Comparison of ENCODE assay signal across 1 cellular context in the genomic region with DNA sequence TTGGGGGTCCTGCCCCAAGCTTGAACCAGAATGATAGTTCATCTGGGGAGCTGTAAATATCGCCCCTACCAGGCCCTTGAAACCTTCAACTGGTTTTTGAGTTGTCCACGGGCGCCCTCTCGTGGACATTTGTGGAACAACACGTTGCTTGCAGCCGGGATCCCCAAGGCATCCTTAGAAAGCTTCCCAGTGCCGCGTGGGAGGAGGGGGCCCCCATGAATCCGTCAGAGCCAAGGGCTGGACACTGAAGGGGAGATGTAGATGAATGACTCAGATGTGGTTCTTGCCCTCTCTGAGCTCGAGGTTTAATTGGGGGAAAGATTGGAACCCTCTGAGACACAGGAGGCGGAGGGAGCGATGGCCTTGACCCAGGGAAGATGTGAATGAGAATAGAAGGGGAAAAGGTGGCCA.
TF ChIP-seq lines count a peak whose summit lies in the region.

No MANE protein-coding gene starts in this region.

TF ChIP-seq in HepG2, 621 proteins besides CTCF, POLR2A, EP300 and RAD21 (continued from another document and continues in another):
- TF ChIP-seq, protein P1, sequence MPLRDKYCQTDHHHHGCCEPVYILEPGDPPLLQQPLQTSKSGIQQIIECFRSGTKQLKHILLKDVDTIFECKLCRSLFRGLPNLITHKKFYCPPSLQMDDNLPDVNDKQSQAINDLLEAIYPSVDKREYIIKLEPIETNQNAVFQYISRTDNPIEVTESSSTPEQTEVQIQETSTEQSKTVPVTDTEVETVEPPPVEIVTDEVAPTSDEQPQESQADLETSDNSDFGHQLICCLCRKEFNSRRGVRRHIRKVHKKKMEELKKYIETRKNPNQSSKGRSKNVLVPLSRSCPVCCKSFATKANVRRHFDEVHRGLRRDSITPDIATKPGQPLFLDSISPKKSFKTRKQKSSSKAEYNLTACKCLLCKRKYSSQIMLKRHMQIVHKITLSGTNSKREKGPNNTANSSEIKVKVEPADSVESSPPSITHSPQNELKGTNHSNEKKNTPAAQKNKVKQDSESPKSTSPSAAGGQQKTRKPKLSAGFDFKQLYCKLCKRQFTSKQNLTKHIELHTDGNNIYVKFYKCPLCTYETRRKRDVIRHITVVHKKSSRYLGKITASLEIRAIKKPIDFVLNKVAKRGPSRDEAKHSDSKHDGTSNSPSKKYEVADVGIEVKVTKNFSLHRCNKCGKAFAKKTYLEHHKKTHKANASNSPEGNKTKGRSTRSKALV (CRISPR knock-in tag; IDR thresholded peaks at IDR 0.05), result no peak
- TF ChIP-seq ZFP62 (CRISPR knock-in tag; IDR thresholded peaks at IDR 0.05) (no peak), CENPX (CRISPR knock-in tag; IDR thresholded peaks at IDR 0.05) (no peak), CREM (IDR thresholded peaks at IDR 0.05) (no peak), CREM (CRISPR knock-in tag; IDR thresholded peaks at IDR 0.05) (no peak), HNRNPK (IDR thresholded peaks at IDR 0.05; ENCODE audit: low read depth, low read length, poor library complexity, severe bottlenecking) (no peak), ZSCAN25 (CRISPR knock-in tag; IDR thresholded peaks at IDR 0.05) (no peak), ZNF501 (CRISPR knock-in tag; IDR thresholded peaks at IDR 0.05) (peak; percentile 61; the same call in 1 of the 2 replicates), SMYD3 (CRISPR knock-in tag; IDR thresholded peaks at IDR 0.05) (no peak), ZNF562 (CRISPR knock-in tag; IDR thresholded peaks at IDR 0.05; ENCODE audit: borderline replicate concordance) (no peak), HDAC1 (CRISPR knock-in tag; IDR thresholded peaks at IDR 0.05) (0 out of 2 replicates have a peak, but pooled peaks have one; percentile 32), SP140L (CRISPR knock-in tag; IDR thresholded peaks at IDR 0.05; ENCODE audit: borderline replicate concordance) (no peak), TCF7L2 (IDR thresholded peaks at IDR 0.05; ENCODE audit: low read depth, low read length) (no peak), SRY (CRISPR knock-in tag; IDR thresholded peaks at IDR 0.05) (no peak), ZNF761 (CRISPR knock-in tag; conservative IDR thresholded peaks at IDR 0.05) (no peak), HOXA9 (CRISPR knock-in tag; IDR thresholded peaks at IDR 0.05; ENCODE audit: borderline replicate concordance) (no peak), TGIF2 (CRISPR knock-in tag; IDR thresholded peaks at IDR 0.05) (no peak), ZNF180 (CRISPR knock-in tag; IDR thresholded peaks at IDR 0.05; ENCODE audit: borderline replicate concordance, low read depth) (no peak), MYC (CRISPR knock-in tag; IDR thresholded peaks at IDR 0.05; ENCODE audit: borderline replicate concordance) (peak; percentile 30; the same call in 1 of the 2 replicates), ZNF468 (CRISPR knock-in tag; IDR thresholded peaks at IDR 0.05) (no peak), PITX1 (CRISPR knock-in tag; IDR thresholded peaks at IDR 0.05) (no peak), ZBTB20 (CRISPR knock-in tag; IDR thresholded peaks at IDR 0.05; ENCODE audit: borderline replicate concordance, low read depth) (no peak), RCOR2 (CRISPR knock-in tag; IDR thresholded peaks at IDR 0.05) (no peak), ZNF614 (CRISPR knock-in tag; IDR thresholded peaks at IDR 0.05; ENCODE audit: borderline replicate concordance) (no peak), ZSCAN31 (CRISPR knock-in tag; IDR thresholded peaks at IDR 0.05; ENCODE audit: low read depth) (no peak), ZFP36L2 (CRISPR knock-in tag; IDR thresholded peaks at IDR 0.05) (no peak), ZNF547 (CRISPR knock-in tag; IDR thresholded peaks at IDR 0.05) (no peak), ZNF432 (CRISPR knock-in tag; IDR thresholded peaks at IDR 0.05; ENCODE audit: borderline replicate concordance) (no peak)
- TF ChIP-seq, protein P2, sequence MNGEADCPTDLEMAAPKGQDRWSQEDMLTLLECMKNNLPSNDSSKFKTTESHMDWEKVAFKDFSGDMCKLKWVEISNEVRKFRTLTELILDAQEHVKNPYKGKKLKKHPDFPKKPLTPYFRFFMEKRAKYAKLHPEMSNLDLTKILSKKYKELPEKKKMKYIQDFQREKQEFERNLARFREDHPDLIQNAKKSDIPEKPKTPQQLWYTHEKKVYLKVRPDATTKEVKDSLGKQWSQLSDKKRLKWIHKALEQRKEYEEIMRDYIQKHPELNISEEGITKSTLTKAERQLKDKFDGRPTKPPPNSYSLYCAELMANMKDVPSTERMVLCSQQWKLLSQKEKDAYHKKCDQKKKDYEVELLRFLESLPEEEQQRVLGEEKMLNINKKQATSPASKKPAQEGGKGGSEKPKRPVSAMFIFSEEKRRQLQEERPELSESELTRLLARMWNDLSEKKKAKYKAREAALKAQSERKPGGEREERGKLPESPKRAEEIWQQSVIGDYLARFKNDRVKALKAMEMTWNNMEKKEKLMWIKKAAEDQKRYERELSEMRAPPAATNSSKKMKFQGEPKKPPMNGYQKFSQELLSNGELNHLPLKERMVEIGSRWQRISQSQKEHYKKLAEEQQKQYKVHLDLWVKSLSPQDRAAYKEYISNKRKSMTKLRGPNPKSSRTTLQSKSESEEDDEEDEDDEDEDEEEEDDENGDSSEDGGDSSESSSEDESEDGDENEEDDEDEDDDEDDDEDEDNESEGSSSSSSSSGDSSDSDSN (CRISPR knock-in tag; IDR thresholded peaks at IDR 0.05), result no peak
- TF ChIP-seq, protein P3, sequence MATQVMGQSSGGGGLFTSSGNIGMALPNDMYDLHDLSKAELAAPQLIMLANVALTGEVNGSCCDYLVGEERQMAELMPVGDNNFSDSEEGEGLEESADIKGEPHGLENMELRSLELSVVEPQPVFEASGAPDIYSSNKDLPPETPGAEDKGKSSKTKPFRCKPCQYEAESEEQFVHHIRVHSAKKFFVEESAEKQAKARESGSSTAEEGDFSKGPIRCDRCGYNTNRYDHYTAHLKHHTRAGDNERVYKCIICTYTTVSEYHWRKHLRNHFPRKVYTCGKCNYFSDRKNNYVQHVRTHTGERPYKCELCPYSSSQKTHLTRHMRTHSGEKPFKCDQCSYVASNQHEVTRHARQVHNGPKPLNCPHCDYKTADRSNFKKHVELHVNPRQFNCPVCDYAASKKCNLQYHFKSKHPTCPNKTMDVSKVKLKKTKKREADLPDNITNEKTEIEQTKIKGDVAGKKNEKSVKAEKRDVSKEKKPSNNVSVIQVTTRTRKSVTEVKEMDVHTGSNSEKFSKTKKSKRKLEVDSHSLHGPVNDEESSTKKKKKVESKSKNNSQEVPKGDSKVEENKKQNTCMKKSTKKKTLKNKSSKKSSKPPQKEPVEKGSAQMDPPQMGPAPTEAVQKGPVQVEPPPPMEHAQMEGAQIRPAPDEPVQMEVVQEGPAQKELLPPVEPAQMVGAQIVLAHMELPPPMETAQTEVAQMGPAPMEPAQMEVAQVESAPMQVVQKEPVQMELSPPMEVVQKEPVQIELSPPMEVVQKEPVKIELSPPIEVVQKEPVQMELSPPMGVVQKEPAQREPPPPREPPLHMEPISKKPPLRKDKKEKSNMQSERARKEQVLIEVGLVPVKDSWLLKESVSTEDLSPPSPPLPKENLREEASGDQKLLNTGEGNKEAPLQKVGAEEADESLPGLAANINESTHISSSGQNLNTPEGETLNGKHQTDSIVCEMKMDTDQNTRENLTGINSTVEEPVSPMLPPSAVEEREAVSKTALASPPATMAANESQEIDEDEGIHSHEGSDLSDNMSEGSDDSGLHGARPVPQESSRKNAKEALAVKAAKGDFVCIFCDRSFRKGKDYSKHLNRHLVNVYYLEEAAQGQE (IDR thresholded peaks at IDR 0.05; ENCODE audit: borderline replicate concordance in 1 of 2, low read depth in 1 of 2, low read length in 2 of 2), result no peak
- TF ChIP-seq, protein P4, sequence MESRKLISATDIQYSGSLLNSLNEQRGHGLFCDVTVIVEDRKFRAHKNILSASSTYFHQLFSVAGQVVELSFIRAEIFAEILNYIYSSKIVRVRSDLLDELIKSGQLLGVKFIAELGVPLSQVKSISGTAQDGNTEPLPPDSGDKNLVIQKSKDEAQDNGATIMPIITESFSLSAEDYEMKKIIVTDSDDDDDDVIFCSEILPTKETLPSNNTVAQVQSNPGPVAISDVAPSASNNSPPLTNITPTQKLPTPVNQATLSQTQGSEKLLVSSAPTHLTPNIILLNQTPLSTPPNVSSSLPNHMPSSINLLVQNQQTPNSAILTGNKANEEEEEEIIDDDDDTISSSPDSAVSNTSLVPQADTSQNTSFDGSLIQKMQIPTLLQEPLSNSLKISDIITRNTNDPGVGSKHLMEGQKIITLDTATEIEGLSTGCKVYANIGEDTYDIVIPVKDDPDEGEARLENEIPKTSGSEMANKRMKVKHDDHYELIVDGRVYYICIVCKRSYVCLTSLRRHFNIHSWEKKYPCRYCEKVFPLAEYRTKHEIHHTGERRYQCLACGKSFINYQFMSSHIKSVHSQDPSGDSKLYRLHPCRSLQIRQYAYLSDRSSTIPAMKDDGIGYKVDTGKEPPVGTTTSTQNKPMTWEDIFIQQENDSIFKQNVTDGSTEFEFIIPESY (CRISPR knock-in tag; IDR thresholded peaks at IDR 0.05), result peak; percentile 73
- TF ChIP-seq, protein P5, sequence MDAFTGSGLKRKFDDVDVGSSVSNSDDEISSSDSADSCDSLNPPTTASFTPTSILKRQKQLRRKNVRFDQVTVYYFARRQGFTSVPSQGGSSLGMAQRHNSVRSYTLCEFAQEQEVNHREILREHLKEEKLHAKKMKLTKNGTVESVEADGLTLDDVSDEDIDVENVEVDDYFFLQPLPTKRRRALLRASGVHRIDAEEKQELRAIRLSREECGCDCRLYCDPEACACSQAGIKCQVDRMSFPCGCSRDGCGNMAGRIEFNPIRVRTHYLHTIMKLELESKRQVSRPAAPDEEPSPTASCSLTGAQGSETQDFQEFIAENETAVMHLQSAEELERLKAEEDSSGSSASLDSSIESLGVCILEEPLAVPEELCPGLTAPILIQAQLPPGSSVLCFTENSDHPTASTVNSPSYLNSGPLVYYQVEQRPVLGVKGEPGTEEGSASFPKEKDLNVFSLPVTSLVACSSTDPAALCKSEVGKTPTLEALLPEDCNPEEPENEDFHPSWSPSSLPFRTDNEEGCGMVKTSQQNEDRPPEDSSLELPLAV (CRISPR knock-in tag; conservative IDR thresholded peaks at IDR 0.05; ENCODE audit: low read depth), result no peak
- TF ChIP-seq, protein P6, sequence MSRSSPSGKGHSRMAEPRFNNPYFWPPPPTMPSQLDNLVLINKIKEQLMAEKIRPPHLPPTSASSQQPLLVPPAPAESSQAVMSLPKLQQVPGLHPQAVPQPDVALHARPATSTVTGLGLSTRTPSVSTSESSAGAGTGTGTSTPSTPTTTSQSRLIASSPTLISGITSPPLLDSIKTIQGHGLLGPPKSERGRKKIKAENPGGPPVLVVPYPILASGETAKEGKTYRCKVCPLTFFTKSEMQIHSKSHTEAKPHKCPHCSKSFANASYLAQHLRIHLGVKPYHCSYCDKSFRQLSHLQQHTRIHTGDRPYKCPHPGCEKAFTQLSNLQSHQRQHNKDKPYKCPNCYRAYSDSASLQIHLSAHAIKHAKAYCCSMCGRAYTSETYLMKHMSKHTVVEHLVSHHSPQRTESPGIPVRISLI (CRISPR knock-in tag; IDR thresholded peaks at IDR 0.05; ENCODE audit: borderline replicate concordance), result no peak
- TF ChIP-seq, protein P7, sequence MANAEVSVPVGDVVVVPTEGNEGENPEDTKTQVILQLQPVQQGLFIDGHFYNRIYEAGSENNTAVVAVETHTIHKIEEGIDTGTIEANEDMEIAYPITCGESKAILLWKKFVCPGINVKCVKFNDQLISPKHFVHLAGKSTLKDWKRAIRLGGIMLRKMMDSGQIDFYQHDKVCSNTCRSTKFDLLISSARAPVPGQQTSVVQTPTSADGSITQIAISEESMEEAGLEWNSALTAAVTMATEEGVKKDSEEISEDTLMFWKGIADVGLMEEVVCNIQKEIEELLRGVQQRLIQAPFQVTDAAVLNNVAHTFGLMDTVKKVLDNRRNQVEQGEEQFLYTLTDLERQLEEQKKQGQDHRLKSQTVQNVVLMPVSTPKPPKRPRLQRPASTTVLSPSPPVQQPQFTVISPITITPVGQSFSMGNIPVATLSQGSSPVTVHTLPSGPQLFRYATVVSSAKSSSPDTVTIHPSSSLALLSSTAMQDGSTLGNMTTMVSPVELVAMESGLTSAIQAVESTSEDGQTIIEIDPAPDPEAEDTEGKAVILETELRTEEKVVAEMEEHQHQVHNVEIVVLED (CRISPR knock-in tag; IDR thresholded peaks at IDR 0.05; ENCODE audit: borderline replicate concordance), result no peak
- TF ChIP-seq, protein P8, sequence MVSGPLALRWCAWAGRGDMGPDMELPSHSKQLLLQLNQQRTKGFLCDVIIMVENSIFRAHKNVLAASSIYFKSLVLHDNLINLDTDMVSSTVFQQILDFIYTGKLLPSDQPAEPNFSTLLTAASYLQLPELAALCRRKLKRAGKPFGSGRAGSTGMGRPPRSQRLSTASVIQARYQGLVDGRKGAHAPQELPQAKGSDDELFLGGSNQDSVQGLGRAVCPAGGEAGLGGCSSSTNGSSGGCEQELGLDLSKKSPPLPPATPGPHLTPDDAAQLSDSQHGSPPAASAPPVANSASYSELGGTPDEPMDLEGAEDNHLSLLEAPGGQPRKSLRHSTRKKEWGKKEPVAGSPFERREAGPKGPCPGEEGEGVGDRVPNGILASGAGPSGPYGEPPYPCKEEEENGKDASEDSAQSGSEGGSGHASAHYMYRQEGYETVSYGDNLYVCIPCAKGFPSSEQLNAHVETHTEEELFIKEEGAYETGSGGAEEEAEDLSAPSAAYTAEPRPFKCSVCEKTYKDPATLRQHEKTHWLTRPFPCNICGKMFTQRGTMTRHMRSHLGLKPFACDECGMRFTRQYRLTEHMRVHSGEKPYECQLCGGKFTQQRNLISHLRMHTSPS (CRISPR knock-in tag; IDR thresholded peaks at IDR 0.05; ENCODE audit: low read depth), result no peak
- TF ChIP-seq, protein P9, sequence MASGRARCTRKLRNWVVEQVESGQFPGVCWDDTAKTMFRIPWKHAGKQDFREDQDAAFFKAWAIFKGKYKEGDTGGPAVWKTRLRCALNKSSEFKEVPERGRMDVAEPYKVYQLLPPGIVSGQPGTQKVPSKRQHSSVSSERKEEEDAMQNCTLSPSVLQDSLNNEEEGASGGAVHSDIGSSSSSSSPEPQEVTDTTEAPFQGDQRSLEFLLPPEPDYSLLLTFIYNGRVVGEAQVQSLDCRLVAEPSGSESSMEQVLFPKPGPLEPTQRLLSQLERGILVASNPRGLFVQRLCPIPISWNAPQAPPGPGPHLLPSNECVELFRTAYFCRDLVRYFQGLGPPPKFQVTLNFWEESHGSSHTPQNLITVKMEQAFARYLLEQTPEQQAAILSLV (CRISPR knock-in tag; IDR thresholded peaks at IDR 0.05; ENCODE audit: borderline replicate concordance), result no peak
- TF ChIP-seq, protein P10, sequence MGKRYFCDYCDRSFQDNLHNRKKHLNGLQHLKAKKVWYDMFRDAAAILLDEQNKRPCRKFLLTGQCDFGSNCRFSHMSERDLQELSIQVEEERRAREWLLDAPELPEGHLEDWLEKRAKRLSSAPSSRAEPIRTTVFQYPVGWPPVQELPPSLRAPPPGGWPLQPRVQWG (CRISPR knock-in tag; IDR thresholded peaks at IDR 0.05; ENCODE audit: borderline replicate concordance, low read depth), result no peak
